ENCODE assay signal across 8 cellular contexts in the genomic region with DNA sequence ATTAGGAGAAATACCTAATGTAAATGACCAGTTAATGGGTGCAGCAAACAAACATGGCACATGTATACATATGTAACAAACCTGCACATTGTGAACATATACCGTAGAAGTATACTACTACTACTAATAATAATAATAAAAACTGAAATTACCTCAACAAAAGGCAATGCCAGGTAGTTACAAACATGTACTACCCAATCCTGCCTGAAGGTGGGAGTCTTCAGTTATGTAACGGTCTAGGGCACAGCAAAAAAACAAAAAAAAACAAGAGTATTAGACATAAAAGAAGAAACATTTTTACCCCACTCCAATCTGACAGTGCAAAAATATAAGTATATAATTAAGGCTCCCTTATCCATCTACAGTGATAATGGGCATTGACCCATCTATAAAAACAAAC.
A peak's percentile ranks its signal among the peaks of the same experiment; 100 is the strongest.
DNase-seq lines count a peak whose midpoint lies in the region; TF ChIP-seq lines count a peak whose summit lies in the region.
"Not testable (repeated sequence)": the region's sequence is repeated elsewhere in the genome, so short reads cannot be mapped to it uniquely, and the experiment has no call there.

No MANE protein-coding gene starts in this region.

- not testable (repeated sequence) for H3K27me3 Mint-ChIP-seq in T-helper 2 cell treated with Interferon-gamma antibody and Interleukin-4, amounts not matched to agents 5 μg/mL and 100 μg/mL, for 36 hours (ENCODE audit: low read depth)

- H3K56ac ChIP-seq in mesendoderm (ENCODE audit: low read length), result not testable (repeated sequence)

- not testable (repeated sequence) for H2BK120ac ChIP-seq in mesendoderm (ENCODE audit: low read depth, low read length)

- not testable (repeated sequence) for H2AK5ac ChIP-seq in mesendoderm (ENCODE audit: low read length)

- H3K4ac ChIP-seq in mesendoderm (ENCODE audit: low read depth, low read length), result not testable (repeated sequence)

- not testable (repeated sequence) for H3K79me1 ChIP-seq in mesendoderm (ENCODE audit: low read length)

- H3K27me3 ChIP-seq in mesendoderm (ENCODE audit: insufficient read depth, low read length, poor library complexity), result not testable (repeated sequence)

- not testable (repeated sequence) for H3K79me2 ChIP-seq in mesendoderm (ENCODE audit: control insufficient read depth, insufficient read depth, low read length)

- H4K5ac ChIP-seq in mesendoderm (ENCODE audit: low read length), result not testable (repeated sequence)

- H2BK15ac ChIP-seq in mesendoderm (replicated peaks; ENCODE audit: low read depth), result not testable (repeated sequence)

- peaks cover 14% of the 10 kb centered on the region for H3K36me3 Mint-ChIP-seq in T-helper 2 cell treated with Interferon-gamma antibody and Interleukin-4, amounts not matched to agents 5 μg/mL and 100 μg/mL, for 36 hours (ENCODE audit: low read depth)

- H3K4me3 Mint-ChIP-seq in T-helper 2 cell treated with Interferon-gamma antibody and Interleukin-4, amounts not matched to agents 5 μg/mL and 100 μg/mL, for 36 hours, result not testable (repeated sequence)

- peak overlapping the region; percentile 8 for H3K27ac Mint-ChIP-seq in T-helper 2 cell treated with Interferon-gamma antibody and Interleukin-4, amounts not matched to agents 5 μg/mL and 100 μg/mL, for 36 hours

- no CpG with 5 or more reads among the region's 2 CpGs for WGBS in mesendoderm (ENCODE audit: extremely low coverage, insufficient coverage, low lambda C conversion rate)

- not testable (repeated sequence) for DNase-seq in AG10803 (ENCODE audit: low read depth); T-helper 2 cell treated with Interferon-gamma antibody and Interleukin-4, amounts not matched to agents 5 μg/mL and 100 μg/mL, for 36 hours (ENCODE audit: low spot score); fibroblast of pulmonary artery (ENCODE audit: low read depth)
- DNase-seq in ELR (ENCODE audit: low read depth) (peak; percentile 47), NAMALWA (ENCODE audit: low spot score) (peak; percentile 53), cardiac fibroblast (ENCODE audit: low read depth in 2 of 2) (peak in 1 of 2 donors; percentile 39), mesendoderm (peak; percentile 4)
- DNase-seq in stimulated activated CD4-positive, alpha-beta T cell treated with anti-CD3 and anti-CD28 coated beads, Interleukin-4, amount 100 ng/mL, for 24 hours, result peak; percentile 7

- H2BK5ac ChIP-seq in mesendoderm (ENCODE audit: low read length), result not testable (repeated sequence)

- H3K27ac ChIP-seq in mesendoderm (ENCODE audit: low read depth, low read length), result not testable (repeated sequence)

- TF ChIP-seq CTCF in AG10803 (conservative IDR thresholded peaks at IDR 0.05; ENCODE audit: low read length) (peak; percentile 35), cardiac fibroblast (IDR thresholded peaks at IDR 0.05; ENCODE audit: low read depth, low read length) (peak; percentile 32), fibroblast of pulmonary artery (IDR thresholded peaks at IDR 0.05; ENCODE audit: low read length, missing control alignments) (peak; percentile 36)

- not testable (repeated sequence) for H3K4me3 ChIP-seq in AG10803 (ENCODE audit: low read length); cardiac fibroblast (replicated peaks in 1 of 2; ENCODE audit: low read depth in 2 of 2, low read length in 2 of 2); fibroblast of pulmonary artery (replicated peaks; ENCODE audit: low read depth, low read length); mesendoderm (ENCODE audit: low read length)

- H3K4me2 ChIP-seq in mesendoderm (ENCODE audit: low read length), result not testable (repeated sequence)

- not testable (repeated sequence) for H3K36me3 ChIP-seq in mesendoderm (ENCODE audit: control insufficient read depth, insufficient read depth, low read length)

- H4K8ac ChIP-seq in mesendoderm (ENCODE audit: low read depth, low read length), result not testable (repeated sequence)

- not testable (repeated sequence) for H3K23ac ChIP-seq in mesendoderm (ENCODE audit: low read length)

- not testable (repeated sequence) for H3K9me3 Mint-ChIP-seq in T-helper 2 cell treated with Interferon-gamma antibody and Interleukin-4, amounts not matched to agents 5 μg/mL and 100 μg/mL, for 36 hours

- H3K4me1 Mint-ChIP-seq in T-helper 2 cell treated with Interferon-gamma antibody and Interleukin-4, amounts not matched to agents 5 μg/mL and 100 μg/mL, for 36 hours (ENCODE audit: low read depth), result not testable (repeated sequence)

- H3K18ac ChIP-seq in mesendoderm (ENCODE audit: low read length), result not testable (repeated sequence)

- H3K9ac ChIP-seq in mesendoderm (ENCODE audit: low read length), result not testable (repeated sequence)

- not testable (repeated sequence) for H3K4me1 ChIP-seq in mesendoderm (ENCODE audit: control insufficient read depth, low read depth, low read length)
